ENCODE assay signal across 9 cellular contexts in genomic region chr1:226654046-226654445, GRCh38.
DNase-seq lines count a peak whose midpoint lies in the region; ATAC-seq and TF ChIP-seq lines count a peak whose summit lies in the region.
"Had no signal": no experiment of that assay in that cellular context is flagged by ENCODE, and none has a peak within 500 bp of the region (broad histone marks: within the 10 kb centered on the region; RNA-seq: fewer than 3 reads in every experiment).

No MANE protein-coding gene starts in this region.

- H3K4me3 ChIP-seq in A673 (ENCODE audit: low read depth, low read length, poor library complexity, severe bottlenecking) (no peak overlapping the region), GM23248 (no peak overlapping the region), lower lobe of right lung (no peak overlapping the region)

- peaks cover 7% of the 10 kb centered on the region for H3K36me3 Mint-ChIP-seq in activated naive CD8-positive, alpha-beta T cell treated with anti-CD3 and anti-CD28 coated beads, Interleukin-2, amount 50 U/mL, for 24 hours (ENCODE audit: low read depth)

- WGBS in GM23248 (ENCODE audit: low coverage in 1 of 2, low lambda C conversion rate in 2 of 2, missing lambda C conversion rate in 2 of 2), 2 experiments: 75 to 80% methylated on average over 7 of the region's 7 CpGs

- H3K4me1 ChIP-seq in A673 (ENCODE audit: insufficient read depth, low read length, poor library complexity, severe bottlenecking) (peaks cover 33% of the 10 kb centered on the region), GM23248 (ENCODE audit: insufficient read depth) (peaks cover 13% of the 10 kb centered on the region), lower lobe of right lung (peaks cover 83% of the 10 kb centered on the region)

- no peaks in the 10 kb centered on the region for H3K27me3 Mint-ChIP-seq in activated naive CD8-positive, alpha-beta T cell treated with anti-CD3 and anti-CD28 coated beads, Interleukin-2, amount 50 U/mL, for 24 hours

- H3K4me3 Mint-ChIP-seq in activated naive CD8-positive, alpha-beta T cell treated with anti-CD3 and anti-CD28 coated beads, Interleukin-2, amount 50 U/mL, for 24 hours: peak overlapping the region; percentile 68

- no peak for ATAC-seq in activated naive CD8-positive, alpha-beta T cell treated with anti-CD3 and anti-CD28 coated beads, Interleukin-2, amount 50 U/mL, for 24 hours
- no peak for ATAC-seq in lower lobe of right lung

- no peaks in the 10 kb centered on the region for H3K27me3 ChIP-seq in A673 (replicated peaks; ENCODE audit: insufficient read depth, low read depth, low read length, poor library complexity)
- no peaks in the 10 kb centered on the region for H3K27me3 ChIP-seq in GM23248 (replicated peaks; ENCODE audit: insufficient read depth)
- H3K27me3 ChIP-seq in lower lobe of right lung (ENCODE audit: low read depth): no peaks in the 10 kb centered on the region

- in situ Hi-C loops in GM23248 (cut with MboI): no loop called here
- in situ Hi-C loops in GM13976 (cut with MboI; ENCODE audit: low sequenced_read_pairs, unreplicated experiment): no loop called here

- no peaks in the 10 kb centered on the region for H4K20me1 ChIP-seq in GM23248 (ENCODE audit: insufficient read depth)

- H3K9ac ChIP-seq in GM23248: no peak overlapping the region

- no peaks in the 10 kb centered on the region for H3K9me3 ChIP-seq in A673 (ENCODE audit: low read depth, low read length, poor library complexity, severe bottlenecking)
- H3K9me3 ChIP-seq in GM23248 (ENCODE audit: low read depth): no peaks in the 10 kb centered on the region
- no peaks in the 10 kb centered on the region for H3K9me3 ChIP-seq in lower lobe of right lung

- BruUV-seq in A673 (replicated peaks; lab: Mats Ljungman, UMichigan): no TSS peak

- H3K27ac Mint-ChIP-seq in activated naive CD8-positive, alpha-beta T cell treated with anti-CD3 and anti-CD28 coated beads, Interleukin-2, amount 50 U/mL, for 24 hours: no peak overlapping the region

- peak overlapping the region; percentile 4 for H3K27ac ChIP-seq in A673 (ENCODE audit: low read depth, low read length, poor library complexity, severe bottlenecking)
- H3K27ac ChIP-seq in GM23248: no peak overlapping the region
- peak overlapping the region; percentile 71 for H3K27ac ChIP-seq in lower lobe of right lung

- TF ChIP-seq CTCF in A673 (conservative IDR thresholded peaks at IDR 0.05; ENCODE audit: low read depth, low read length) (no peak), lower lobe of right lung (IDR thresholded peaks at IDR 0.05) (no peak), GM13976 (IDR thresholded peaks at IDR 0.05; ENCODE audit: borderline replicate concordance, control extremely low read depth, extremely low read depth, insufficient read depth, missing control alignments) (no peak)

- POLR2A ChIA-PET in A673 (lab: Charles Lee; ENCODE audit: low non-redundant PET): no interaction called here

- H3K4me2 ChIP-seq in GM23248 (ENCODE audit: unreplicated experiment): no peak overlapping the region

- no peaks in the 10 kb centered on the region for H3K9me2 ChIP-seq in GM23248 (ENCODE audit: insufficient read depth)

- H3K36me3 ChIP-seq in A673 (ENCODE audit: insufficient read depth, low read length, poor library complexity, severe bottlenecking): no peaks in the 10 kb centered on the region
- no peaks in the 10 kb centered on the region for H3K36me3 ChIP-seq in GM23248 (ENCODE audit: low read depth)
- H3K36me3 ChIP-seq in lower lobe of right lung: no peaks in the 10 kb centered on the region

- CTCF ChIA-PET in A673 (lab: Charles Lee): no interaction called here

- H2AFZ ChIP-seq in GM23248: no peak overlapping the region; the same call in 1 of the 2 replicates

- no peaks in the 10 kb centered on the region for H3K79me2 ChIP-seq in GM23248 (ENCODE audit: insufficient read depth)

- intact Hi-C loops in A673 (cut with micrococcal nuclease; ENCODE audit: unreplicated experiment): no loop called here
- intact Hi-C loops in lower lobe of right lung (cut with DNase I): no loop called here

- DNase-seq in A673 (ENCODE audit: low spot score) (peak; percentile 27), GM23248 (peak; percentile 21), lower lobe of right lung (peak; percentile 35), SIG-M5 (lab: John Stamatoyannopoulos, UW) (no peak), NCI-H2171 (lab: John Stamatoyannopoulos, UW) (no peak), GM13976 (ENCODE audit: low spot score) (no peak), ureter (ENCODE audit: low spot score) (no peak)
- DNase-seq in activated naive CD8-positive, alpha-beta T cell treated with anti-CD3 and anti-CD28 coated beads, Interleukin-2, amount 50 U/mL, for 24 hours: no peak
- DNase-seq: NCI-H526 had no signal

- H3K4me1 Mint-ChIP-seq in activated naive CD8-positive, alpha-beta T cell treated with anti-CD3 and anti-CD28 coated beads, Interleukin-2, amount 50 U/mL, for 24 hours: peaks cover 19% of the 10 kb centered on the region

- H3F3A ChIP-seq in GM23248 (ENCODE audit: insufficient read depth): peaks cover 5% of the 10 kb centered on the region; the same call in 1 of the 2 replicates

- H3K9me3 Mint-ChIP-seq in activated naive CD8-positive, alpha-beta T cell treated with anti-CD3 and anti-CD28 coated beads, Interleukin-2, amount 50 U/mL, for 24 hours: no peaks in the 10 kb centered on the region

Comparison
In these comparisons a context has a peak if more than half of its experiments do, and no peak if none do; other contexts are left out.
1. DNase-seq: peak in A673 (single experiment), GM23248 (single experiment) and lower lobe of right lung (single experiment); none in activated naive CD8-positive, alpha-beta T cell treated with anti-CD3 and anti-CD28 coated beads, Interleukin-2, amount 50 U/mL, for 24 hours (single experiment), SIG-M5 (single experiment), NCI-H2171 (single experiment), GM13976 (single experiment) and ureter (single experiment).